Comparison of ENCODE assay signal across 8 cellular contexts in genomic region chr2:215982465-215982875, GRCh38. TPM values are rescaled to one million over a fixed set of nuclear protein-coding genes. Genes with fewer than 3 reads are reported as not detected.
DNase-seq lines count a peak whose midpoint lies in the region; ATAC-seq and TF ChIP-seq lines count a peak whose summit lies in the region.

No MANE protein-coding gene starts in this region.

- peaks cover 5% of the 10 kb centered on the region for H3K36me3 Mint-ChIP-seq in HFFc6 (ENCODE audit: low read depth)
- H3K36me3 Mint-ChIP-seq in naive thymus-derived CD4-positive, alpha-beta T cell: peaks cover 30 to 68% (median 55%) of the 10 kb centered on the region in 5 donors

- H3K27me3 ChIP-seq in Panc1 (ENCODE audit: control insufficient read depth, insufficient read depth, low read length): no peaks in the 10 kb centered on the region
- no peaks in the 10 kb centered on the region for H3K27me3 ChIP-seq in naive thymus-derived CD4-positive, alpha-beta T cell (ENCODE audit: control insufficient read depth in 2 of 2, insufficient read depth in 2 of 2, low read length in 2 of 2)

- peak overlapping the region in 1 of 2 experiments; percentile 4; a peak in 1 of 4 replicates for H3K4me3 ChIP-seq in Panc1 (ENCODE audit: low read depth in 2 of 2, low read length in 2 of 2)
- no peak overlapping the region for H3K4me3 ChIP-seq in naive thymus-derived CD4-positive, alpha-beta T cell (ENCODE audit: low read length)

- no peaks in the 10 kb centered on the region for H3K27me3 Mint-ChIP-seq in HFFc6 (ENCODE audit: insufficient read depth)
- no peaks in the 10 kb centered on the region for H3K27me3 Mint-ChIP-seq in naive thymus-derived CD4-positive, alpha-beta T cell

- no peaks in the 10 kb centered on the region for H3K9me3 Mint-ChIP-seq in HFFc6
- H3K9me3 Mint-ChIP-seq in naive thymus-derived CD4-positive, alpha-beta T cell: peaks cover 0 to 18% (median 6%) of the 10 kb centered on the region in 11 donors

- H3K36me3 ChIP-seq in Panc1 (ENCODE audit: control insufficient read depth, insufficient read depth, low read length): no peaks in the 10 kb centered on the region
- H3K36me3 ChIP-seq in naive thymus-derived CD4-positive, alpha-beta T cell (ENCODE audit: control insufficient read depth in 2 of 3, insufficient read depth in 3 of 3, low read length in 3 of 3): no peaks in the 10 kb centered on the region

- CTCF ChIA-PET in Panc1 (lab: Charles Lee): no interaction called here
- CTCF ChIA-PET in naive thymus-derived CD4-positive, alpha-beta T cell (lab: Charles Lee): no interaction called here

- peaks cover 20% of the 10 kb centered on the region for H3K4me1 ChIP-seq in Panc1 (ENCODE audit: control insufficient read depth, insufficient read depth, low read length)
- H3K4me1 ChIP-seq in naive thymus-derived CD4-positive, alpha-beta T cell (ENCODE audit: control insufficient read depth in 2 of 2, insufficient read depth in 2 of 2, low read length in 2 of 2): peaks cover 0 to 8% of the 10 kb centered on the region in 2 donors

- no peaks in the 10 kb centered on the region; the same call in 1 of the 2 replicates for H3K9me3 ChIP-seq in Panc1 (ENCODE audit: control insufficient read depth, insufficient read depth, low read depth, low read length)
- peaks cover 0 to 4% (median 0%) of the 10 kb centered on the region in 3 experiments for H3K9me3 ChIP-seq in naive thymus-derived CD4-positive, alpha-beta T cell (ENCODE audit: control insufficient read depth in 2 of 3, low read length in 3 of 3)

- ATAC-seq in GM18511 (IDR thresholded peaks at IDR 0.05; ENCODE audit: unreplicated experiment): peak; percentile 67
- peak; percentile 94 for ATAC-seq in Panc1
- ATAC-seq in left lobe of liver: peak; percentile 89
- ATAC-seq in GM18909 (IDR thresholded peaks at IDR 0.05; ENCODE audit: poor library complexity, unreplicated experiment): no peak
- no peak for ATAC-seq in naive thymus-derived CD4-positive, alpha-beta T cell

- DNase-seq in HFFc6: peak; percentile 57
- peak; percentile 96 for DNase-seq in Panc1 (ENCODE audit: low read depth, low spot score)
- peak; percentile 77 for DNase-seq in left lobe of liver (ENCODE audit: low spot score)
- no peak for DNase-seq in OCI-M1 (lab: John Stamatoyannopoulos, UW)
- no peak for DNase-seq in naive thymus-derived CD4-positive, alpha-beta T cell
- no peak for DNase-seq in COLO829 (ENCODE audit: low spot score)

- peaks cover 8% of the 10 kb centered on the region for H3K4me1 Mint-ChIP-seq in HFFc6 (ENCODE audit: low read depth)
- peaks cover 0 to 36% (median 5%) of the 10 kb centered on the region in 7 donors for H3K4me1 Mint-ChIP-seq in naive thymus-derived CD4-positive, alpha-beta T cell

- POLR2A ChIA-PET in Panc1 (lab: Charles Lee): no interaction called here
- POLR2A ChIA-PET in naive thymus-derived CD4-positive, alpha-beta T cell (lab: Charles Lee): no interaction called here

- H3K27ac ChIP-seq in Panc1 (ENCODE audit: low read length): peak overlapping the region; percentile 74
- no peak overlapping the region for H3K27ac ChIP-seq in naive thymus-derived CD4-positive, alpha-beta T cell (ENCODE audit: low read depth, low read length)

- intact Hi-C loops in Panc1 (cut with micrococcal nuclease; ENCODE audit: unreplicated experiment): no loop called here
- intact Hi-C loops in naive thymus-derived CD4-positive, alpha-beta T cell (cut with micrococcal nuclease): no loop called here

- in situ Hi-C loops in Panc1 (cut with HindIII; ENCODE audit: low pct_unique_long_range_greater_than_20kb, low sequenced_read_pairs): no loop called here

- TF ChIP-seq CTCF in HFFc6 (IDR thresholded peaks at IDR 0.05) (no peak), Panc1 (IDR thresholded peaks at IDR 0.05) (no peak)

- BruUV-seq in Panc1 (replicated peaks; lab: Mats Ljungman, UMichigan): no TSS peak

- H3K4me3 Mint-ChIP-seq in HFFc6: no peak overlapping the region
- H3K4me3 Mint-ChIP-seq in naive thymus-derived CD4-positive, alpha-beta T cell: no peak overlapping the region

- H3K27ac Mint-ChIP-seq in HFFc6: no peak overlapping the region
- peak overlapping the region in 1 of 9 donors; percentile 61 for H3K27ac Mint-ChIP-seq in naive thymus-derived CD4-positive, alpha-beta T cell

RNA-seq across cellular contexts. Expression of gene MREG, which starts 30.9 kb away (rescaled TPM):
- 1 to 10 TPM; 2.0 to 3.5 (median 3.2) TPM for total RNA-seq in HFFc6 (2021; fragmentation: NEBNext Ultra II Directional; extraction: Animal tissue kit (Norgen Biotek cat#: 25700))
- total RNA-seq in Panc1 (2021; ENCODE audit: unreplicated experiment) (19.2 TPM), left lobe of liver (6.2 TPM)
- polyA plus RNA-seq in Panc1 (2012; ENCODE audit: insufficient read length): 10.7 TPM
- total RNA-seq in naive thymus-derived CD4-positive, alpha-beta T cell: 1 to 10 TPM; 4.8 to 8.5 (median 6.4) TPM
- polyA plus RNA-seq in naive thymus-derived CD4-positive, alpha-beta T cell: 1 to 10 TPM in 1 of 2 donors, under 1 TPM in 1; 0.39 to 3.3 TPM

Comparison
In these comparisons a context has a peak if more than half of its experiments do, and no peak if none do; other contexts are left out.
1. ATAC-seq: peak in GM18511 (single experiment), Panc1 (single experiment) and left lobe of liver (single experiment); none in GM18909 (single experiment) and naive thymus-derived CD4-positive, alpha-beta T cell (single experiment).
2. DNase-seq: peak in HFFc6 (single experiment), Panc1 (single experiment) and left lobe of liver (single experiment); none in OCI-M1 (single experiment), naive thymus-derived CD4-positive, alpha-beta T cell (0 of 9) and COLO829 (single experiment).